8 cellular contexts compared by ENCODE assay signal in genomic region chr3:184712579-184713355, GRCh38. TPM values are rescaled to one million over a fixed set of nuclear protein-coding genes. Genes with fewer than 3 reads are reported as not detected.
DNase-seq lines count a peak whose midpoint lies in the region; ATAC-seq and TF ChIP-seq lines count a peak whose summit lies in the region.

No MANE protein-coding gene starts in this region.

- peaks cover 17% of the 10 kb centered on the region for H3F3A ChIP-seq in GM23248 (ENCODE audit: insufficient read depth)

- H3K79me2 ChIP-seq in GM23248 (ENCODE audit: insufficient read depth), result peaks cover 34% of the 10 kb centered on the region
- H3K79me2 ChIP-seq in fibroblast of lung (ENCODE audit: control insufficient read depth, insufficient read depth, low read length), result peaks cover 8% of the 10 kb centered on the region

- H3K4me2 ChIP-seq in GM23248 (ENCODE audit: unreplicated experiment) (peak overlapping the region; percentile 87), fibroblast of lung (ENCODE audit: extremely low read depth, insufficient read depth, low read length) (peak overlapping the region; percentile 72)

- H4K20me1 ChIP-seq in GM23248 (ENCODE audit: insufficient read depth) (no peaks in the 10 kb centered on the region), fibroblast of lung (ENCODE audit: control insufficient read depth, extremely low read depth, insufficient read depth, low read length) (no peaks in the 10 kb centered on the region)

- 16% methylated on average over 6 to 7 of the region's 7 CpGs for WGBS in GM23248 (ENCODE audit: low coverage in 1 of 2, low lambda C conversion rate in 2 of 2, missing lambda C conversion rate in 2 of 2), 2 experiments

- in situ Hi-C loops in GM23248 (cut with MboI), result no loop called here

- H3K9ac ChIP-seq in GM23248, result peak overlapping the region; percentile 83
- H3K9ac ChIP-seq in fibroblast of lung (ENCODE audit: insufficient read depth, low read length), result no peak overlapping the region

- H3K9me2 ChIP-seq in GM23248 (ENCODE audit: insufficient read depth), result no peaks in the 10 kb centered on the region

- TF ChIP-seq CTCF in RWPE2 (IDR thresholded peaks at IDR 0.05; ENCODE audit: poor library complexity, severe bottlenecking), result no peak
- TF ChIP-seq CTCF in fibroblast of lung (conservative IDR thresholded peaks at IDR 0.05 in 1 of 2, IDR thresholded peaks at IDR 0.05 in 1 of 2; ENCODE audit: low read depth in 1 of 2, low read length in 2 of 2), result no peak
- no peak for TF ChIP-seq CTCF in retinal pigment epithelial cell (conservative IDR thresholded peaks at IDR 0.05; ENCODE audit: low read depth, low read length)

- H3K36me3 ChIP-seq in GM23248 (ENCODE audit: low read depth) (0 out of 2 replicates have a peak, but pooled peaks cover 2% of the 10 kb centered on the region), RWPE2 (ENCODE audit: low read depth) (peaks cover 16% of the 10 kb centered on the region), fibroblast of lung (ENCODE audit: control insufficient read depth, insufficient read depth, low read length) (no peaks in the 10 kb centered on the region)

- H3K4me1 ChIP-seq in GM23248 (ENCODE audit: insufficient read depth) (peaks cover 38% of the 10 kb centered on the region), RWPE2 (ENCODE audit: insufficient read depth, poor library complexity, severe bottlenecking) (peaks cover 19% of the 10 kb centered on the region), fibroblast of lung (ENCODE audit: control insufficient read depth, extremely low read depth, insufficient read depth, low read length) (peaks cover 16% of the 10 kb centered on the region)

- DNase-seq in GM23248 (peak; percentile 42), RWPE2 (ENCODE audit: low spot score) (no peak), fibroblast of lung (ENCODE audit: low read depth in 2 of 2) (no peak), retinal pigment epithelial cell (ENCODE audit: low read depth) (no peak), NCI-H345 treated with DMSO at 0.1 percent for 48 hours (lab: John Stamatoyannopoulos, UW; ENCODE audit: unreplicated experiment) (no peak), dermis blood vessel endothelial cell (no peak)

- H3K27ac ChIP-seq in GM23248 (peak overlapping the region; percentile 69), RWPE2 (ENCODE audit: poor library complexity, severe bottlenecking) (peak overlapping the region; percentile 77), fibroblast of lung (ENCODE audit: insufficient read depth, low read length) (no peak overlapping the region)

- H3K27me3 ChIP-seq in GM23248 (replicated peaks; ENCODE audit: insufficient read depth), result no peaks in the 10 kb centered on the region
- H3K27me3 ChIP-seq in RWPE2 (ENCODE audit: insufficient read depth, poor library complexity, severe bottlenecking), result no peaks in the 10 kb centered on the region
- no peaks in the 10 kb centered on the region for H3K27me3 ChIP-seq in fibroblast of lung (ENCODE audit: control insufficient read depth, insufficient read depth, low read length)

- H3K4me3 ChIP-seq in GM23248, result peak overlapping the region; percentile 78
- peak overlapping the region; percentile 89 for H3K4me3 ChIP-seq in RWPE2 (ENCODE audit: severe bottlenecking)
- peak overlapping the region; percentile 69 to 92 (median 76) for H3K4me3 ChIP-seq in fibroblast of lung (replicated peaks in 1 of 4; ENCODE audit: control extremely low read depth in 1 of 4, insufficient read depth in 1 of 4, low read depth in 3 of 4, low read length in 4 of 4)
- H3K4me3 ChIP-seq in retinal pigment epithelial cell (ENCODE audit: low read length), result peak overlapping the region; percentile 64

- H2AFZ ChIP-seq in GM23248 (peak overlapping the region; percentile 90), fibroblast of lung (ENCODE audit: low read length) (peak overlapping the region; percentile 76)

- ATAC-seq in RWPE2 (ENCODE audit: low read depth) (no peak), GM19467 (IDR thresholded peaks at IDR 0.05; ENCODE audit: unreplicated experiment) (no peak), HG02840 (IDR thresholded peaks at IDR 0.05; ENCODE audit: low FRiP score, unreplicated experiment) (no peak)

- H3K9me3 ChIP-seq in GM23248 (ENCODE audit: low read depth) (no peaks in the 10 kb centered on the region), RWPE2 (ENCODE audit: severe bottlenecking) (no peaks in the 10 kb centered on the region), fibroblast of lung (ENCODE audit: control insufficient read depth, insufficient read depth, low read depth, low read length) (no peaks in the 10 kb centered on the region)

RNA-seq across cellular contexts. Expression of gene MAGEF1, which starts 0.9 kb away (rescaled TPM):
- total RNA-seq in GM23248 (2014; rRNA removed; shearing (Covaris generic)), result 25.0 and 38.9 TPM in 2 replicates
- polyA plus RNA-seq in GM23248 (2016; fragmentation: Nextera tagmentation; extraction: Ambion mirVana), result 38.7 and 39.0 TPM in 2 replicates
- total RNA-seq in fibroblast of lung, result 16.7 and 21.5 TPM in 2 replicates
- polyA plus RNA-seq in fibroblast of lung, result 21.0 and 22.6 TPM in 2 replicates
- polyA plus RNA-seq in fibroblast of lung (2012), result 26.2 and 26.7 TPM in 2 replicates
- polyA minus RNA-seq in fibroblast of lung (ENCODE audit: low replicate concordance), result 2.4 and 2.7 TPM in 2 replicates
- total RNA-seq in dermis blood vessel endothelial cell, result 12.4 and 12.9 TPM in 2 replicates
